In the genomic region with DNA sequence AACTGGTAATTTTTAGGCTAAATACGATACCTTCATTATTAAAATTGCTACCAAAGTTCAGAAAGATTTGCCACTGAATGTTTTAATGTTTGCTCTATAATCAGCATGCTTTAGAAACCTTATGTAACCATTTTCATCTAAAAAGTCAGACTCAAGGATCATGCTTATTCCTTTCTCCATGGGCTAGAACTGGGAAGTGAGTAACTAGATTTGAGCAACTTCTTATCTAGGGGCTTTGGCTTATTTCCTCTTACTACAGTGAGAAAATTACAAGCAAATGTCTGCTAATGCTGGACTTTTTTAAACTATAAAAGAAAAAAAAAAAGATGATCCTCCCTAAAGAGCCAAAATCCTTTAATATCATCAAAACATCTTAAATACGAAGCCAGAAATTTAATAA, we compare ENCODE assay signal across 1 cellular context.
TF ChIP-seq lines count a peak whose summit lies in the region.

No MANE protein-coding gene starts in this region.

TF ChIP-seq in GM23338, 12 proteins besides CTCF, POLR2A, EP300 and RAD21 (continued from another document):
- no peak for TF ChIP-seq ZNF462 (CRISPR knock-in tag; IDR thresholded peaks at IDR 0.05)
- TF ChIP-seq EZH2phosphoT487 (IDR thresholded peaks at IDR 0.05; ENCODE audit: unreplicated experiment) = no peak
- TF ChIP-seq, protein P1, sequence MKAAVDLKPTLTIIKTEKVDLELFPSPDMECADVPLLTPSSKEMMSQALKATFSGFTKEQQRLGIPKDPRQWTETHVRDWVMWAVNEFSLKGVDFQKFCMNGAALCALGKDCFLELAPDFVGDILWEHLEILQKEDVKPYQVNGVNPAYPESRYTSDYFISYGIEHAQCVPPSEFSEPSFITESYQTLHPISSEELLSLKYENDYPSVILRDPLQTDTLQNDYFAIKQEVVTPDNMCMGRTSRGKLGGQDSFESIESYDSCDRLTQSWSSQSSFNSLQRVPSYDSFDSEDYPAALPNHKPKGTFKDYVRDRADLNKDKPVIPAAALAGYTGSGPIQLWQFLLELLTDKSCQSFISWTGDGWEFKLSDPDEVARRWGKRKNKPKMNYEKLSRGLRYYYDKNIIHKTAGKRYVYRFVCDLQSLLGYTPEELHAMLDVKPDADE (IDR thresholded peaks at IDR 0.05) = no peak
- no peak for TF ChIP-seq REST (IDR thresholded peaks at IDR 0.05; ENCODE audit: unreplicated experiment)
- no peak for TF ChIP-seq JUNB (IDR thresholded peaks at IDR 0.05; ENCODE audit: unreplicated experiment)
- no peak for TF ChIP-seq EZH2 (IDR thresholded peaks at IDR 0.05; ENCODE audit: low read depth, unreplicated experiment)
- no peak for TF ChIP-seq STAT1 (IDR thresholded peaks at IDR 0.05; ENCODE audit: unreplicated experiment)
- TF ChIP-seq ZNF331 (CRISPR knock-in tag; IDR thresholded peaks at IDR 0.05; ENCODE audit: low read depth) = no peak
- no peak for TF ChIP-seq NANOG (IDR thresholded peaks at IDR 0.05; ENCODE audit: borderline replicate concordance)
- no peak for TF ChIP-seq ZNF114 (CRISPR knock-in tag; IDR thresholded peaks at IDR 0.05)
